Comparison of ENCODE assay signal across 12 cellular contexts in genomic region chr10:13518076-13518692, GRCh38. TPM values are rescaled to one million over a fixed set of nuclear protein-coding genes. Genes with fewer than 3 reads are reported as not detected.
DNase-seq lines count a peak whose midpoint lies in the region; ATAC-seq and TF ChIP-seq lines count a peak whose summit lies in the region.
"Had no signal": no experiment of that assay in that cellular context is flagged by ENCODE, and none has a peak within 500 bp of the region (broad histone marks: within the 10 kb centered on the region; RNA-seq: fewer than 3 reads in every experiment).

No MANE protein-coding gene starts in this region.

- H3K9me3 ChIP-seq in left lung, result no peaks in the 10 kb centered on the region
- H3K9me3 ChIP-seq: spleen had no signal

- H3K4me1 Mint-ChIP-seq in HFFc6 (ENCODE audit: low read depth), result no peaks in the 10 kb centered on the region
- no peaks in the 10 kb centered on the region for H3K4me1 Mint-ChIP-seq in brain
- H3K4me1 Mint-ChIP-seq in T-helper 2 cell treated with Interferon-gamma antibody and Interleukin-4, amounts not matched to agents 5 μg/mL and 100 μg/mL, for 36 hours (ENCODE audit: low read depth), result no peaks in the 10 kb centered on the region

- H3K36me3 Mint-ChIP-seq in HFFc6 (ENCODE audit: low read depth), result no peaks in the 10 kb centered on the region
- peaks cover 6% of the 10 kb centered on the region for H3K36me3 Mint-ChIP-seq in brain
- H3K36me3 Mint-ChIP-seq in T-helper 2 cell treated with Interferon-gamma antibody and Interleukin-4, amounts not matched to agents 5 μg/mL and 100 μg/mL, for 36 hours (ENCODE audit: low read depth), result no peaks in the 10 kb centered on the region

- H3K4me1 ChIP-seq in left lung, result no peaks in the 10 kb centered on the region
- H3K4me1 ChIP-seq: spleen had no signal

- H3K36me3 ChIP-seq in left lung, result peaks cover 0 to 3% of the 10 kb centered on the region in 2 donors

- DNase-seq in COR-L47 (lab: John Stamatoyannopoulos, UW), result peak; percentile 8
- DNase-seq in HFFc6, result no peak
- no peak for DNase-seq in left lung
- DNase-seq in effector CD4-positive, alpha-beta T cell, result no peak
- no peak for DNase-seq in T-helper 2 cell treated with Interferon-gamma antibody and Interleukin-4, amounts not matched to agents 5 μg/mL and 100 μg/mL, for 36 hours (ENCODE audit: low spot score)
- no peak for DNase-seq in NCI-H1436 treated with DMSO at 0.1 percent for 48 hours (lab: John Stamatoyannopoulos, UW)
- DNase-seq: activated CD8-positive, alpha-beta T cell treated with anti-CD3 and anti-CD28 coated beads for 36 hours; NCI-H1417; spleen had no signal

- peak; percentile 23 for ATAC-seq in left lung
- ATAC-seq in GM19463 (IDR thresholded peaks at IDR 0.05; ENCODE audit: unreplicated experiment), result no peak
- ATAC-seq: activated CD8-positive, alpha-beta T cell treated with anti-CD3 and anti-CD28 coated beads for 36 hours; HCT116 had no signal

- H3K9me3 Mint-ChIP-seq in HFFc6 (no peaks in the 10 kb centered on the region), brain (no peaks in the 10 kb centered on the region)
- H3K9me3 Mint-ChIP-seq in T-helper 2 cell treated with Interferon-gamma antibody and Interleukin-4, amounts not matched to agents 5 μg/mL and 100 μg/mL, for 36 hours, result no peaks in the 10 kb centered on the region
- H3K9me3 Mint-ChIP-seq: activated CD8-positive, alpha-beta T cell treated with anti-CD3 and anti-CD28 coated beads for 36 hours had no signal

- H3K27me3 Mint-ChIP-seq in HFFc6 (ENCODE audit: insufficient read depth), result peaks cover 19% of the 10 kb centered on the region
- H3K27me3 Mint-ChIP-seq in brain, result no peaks in the 10 kb centered on the region
- H3K27me3 Mint-ChIP-seq in T-helper 2 cell treated with Interferon-gamma antibody and Interleukin-4, amounts not matched to agents 5 μg/mL and 100 μg/mL, for 36 hours (ENCODE audit: low read depth), result peaks cover 6% of the 10 kb centered on the region

- H3K4me3 Mint-ChIP-seq in HFFc6, result no peak overlapping the region
- H3K4me3 Mint-ChIP-seq in brain, result no peak overlapping the region
- no peak overlapping the region for H3K4me3 Mint-ChIP-seq in T-helper 2 cell treated with Interferon-gamma antibody and Interleukin-4, amounts not matched to agents 5 μg/mL and 100 μg/mL, for 36 hours
- H3K4me3 Mint-ChIP-seq: activated CD8-positive, alpha-beta T cell treated with anti-CD3 and anti-CD28 coated beads for 36 hours had no signal

- intact Hi-C loops in left lung (cut with DNase I), result no loop called here

- no peak overlapping the region for H3K27ac ChIP-seq in left lung
- H3K27ac ChIP-seq: spleen had no signal

- peak; percentile 45; the same call in 1 of the 2 replicates for TF ChIP-seq CTCF in HFFc6 (IDR thresholded peaks at IDR 0.05)
- TF ChIP-seq CTCF in brain (conservative IDR thresholded peaks at IDR 0.05), result peak; percentile 49 to 73
- TF ChIP-seq CTCF in left lung (IDR thresholded peaks at IDR 0.05), result no peak

- no peaks in the 10 kb centered on the region for H3K27me3 ChIP-seq in left lung
- H3K27me3 ChIP-seq: spleen had no signal

- H3K27ac Mint-ChIP-seq in HFFc6 (no peak overlapping the region), brain (no peak overlapping the region)
- no peak overlapping the region for H3K27ac Mint-ChIP-seq in T-helper 2 cell treated with Interferon-gamma antibody and Interleukin-4, amounts not matched to agents 5 μg/mL and 100 μg/mL, for 36 hours
- H3K27ac Mint-ChIP-seq: activated CD8-positive, alpha-beta T cell treated with anti-CD3 and anti-CD28 coated beads for 36 hours had no signal

- H3K4me3 ChIP-seq in left lung, result no peak overlapping the region
- H3K4me3 ChIP-seq: spleen had no signal

RNA-seq across cellular contexts. Expression of gene BEND7, which starts 10.6 kb away (rescaled TPM):
- total RNA-seq in HFFc6 (2021; fragmentation: NEBNext Ultra II Directional; extraction: Animal tissue kit (Norgen Biotek cat#: 25700)), result 1 to 10 TPM in 2 of 6 experiments, under 1 TPM in 4; 0.14 to 2.0 (median 0.49) TPM
- 33.2 TPM for polyA plus RNA-seq in brain (ENCODE audit: insufficient read depth, low read depth, low replicate concordance)
- total RNA-seq in left lung, result 10 to 100 TPM; 12.8 to 21.2 TPM
- total RNA-seq: activated CD8-positive, alpha-beta T cell treated with anti-CD3 and anti-CD28 coated beads for 36 hours had no signal

Comparison
In these comparisons a context has a peak if more than half of its experiments do, and no peak if none do; other contexts are left out.
1. CTCF ChIP-seq: peak in HFFc6 (single experiment) and brain (2 of 2); none in left lung (0 of 2).
2. RNA of gene BEND7, which starts 10.6 kb away (total RNA-seq): 12.8 to 21.2 TPM in left lung; 0.14 to 2.0 TPM in HFFc6; every median in the first group is over 4 times any median in the second.